In genomic region chr13:91950803-91951202, GRCh38 we compare ENCODE assay signal across 23 cellular contexts.
DNase-seq lines count a peak whose midpoint lies in the region; ATAC-seq, FAIRE-seq and TF ChIP-seq lines count a peak whose summit lies in the region.
"Had no signal": no experiment of that assay in that cellular context is flagged by ENCODE, and none has a peak within 500 bp of the region (broad histone marks: within the 10 kb centered on the region; RNA-seq: fewer than 3 reads in every experiment).

No MANE protein-coding gene starts in this region.

- TF ChIP-seq RAD21 in HepG2 (CRISPR knock-in tag; IDR thresholded peaks at IDR 0.05): no peak

- BruUV-seq in HepG2 (replicated peaks; lab: Mats Ljungman, UMichigan): no TSS peak

- DNase-seq in HepG2 (ENCODE audit: low spot score) (no peak), right lobe of liver (no peak), NCI-H748 treated with DMSO at 0.1 percent for 48 hours (lab: John Stamatoyannopoulos, UW) (peak; percentile 30), glutamatergic neuron (no peak)
- DNase-seq in activated CD8-positive, alpha-beta T cell treated with anti-CD3 and anti-CD28 coated beads, Interleukin-2, amount 10 ng/mL, durations not matched to agents 7 days and 5 days: no peak
- DNase-seq: ACHN; AML-193; BE2C; CD4-positive, alpha-beta T cell; CD8-positive, alpha-beta memory T cell; DMS 273 treated with DMSO at 0.1 percent for 48 hours; DMS79; EL; GDM1; H9 had no signal

- H3K27ac ChIP-seq in HepG2 (ENCODE audit: extremely low read length, insufficient read depth, low read length) (no peak overlapping the region), right lobe of liver (no peak overlapping the region)
- H3K27ac ChIP-seq: 22Rv1; BLaER1 treated with 17β-estradiol and CSF1 and Interleukin-3, amounts not matched to agents 10 nM and 100 nM had no signal

- H2AFZ ChIP-seq in HepG2 (ENCODE audit: low read length): no peak overlapping the region
- H2AFZ ChIP-seq: GM23338 had no signal

- FAIRE-seq in HepG2 (lab: Jason Lieb, UNC): no peak
- FAIRE-seq: GM12878, GM19239 had no signal

- no peak overlapping the region for H3K4me3 Mint-ChIP-seq in glutamatergic neuron (ENCODE audit: unreplicated experiment)
- H3K4me3 Mint-ChIP-seq in activated CD8-positive, alpha-beta T cell treated with anti-CD3 and anti-CD28 coated beads, Interleukin-2, amount 10 ng/mL, durations not matched to agents 7 days and 5 days: no peak overlapping the region
- H3K4me3 Mint-ChIP-seq: CD14-positive monocyte; CD4-positive, alpha-beta T cell; CD8-positive, alpha-beta memory T cell; GM23338; H9 had no signal

- H3K9me3 ChIP-seq in HepG2 (ENCODE audit: low read length) (no peaks in the 10 kb centered on the region), right lobe of liver (no peaks in the 10 kb centered on the region)
- H3K9me3 ChIP-seq: BE2C; BLaER1 treated with 17β-estradiol and CSF1 and Interleukin-3, amounts not matched to agents 10 nM and 100 nM had no signal

- H3K4me1 ChIP-seq in HepG2 (ENCODE audit: insufficient read depth, low read length) (no peaks in the 10 kb centered on the region), right lobe of liver (no peaks in the 10 kb centered on the region)
- H3K4me1 ChIP-seq: BE2C; BLaER1 treated with 17β-estradiol and CSF1 and Interleukin-3, amounts not matched to agents 10 nM and 100 nM had no signal

- intact Hi-C loops in HepG2 (cut with micrococcal nuclease; ENCODE audit: unreplicated experiment): no loop called here
- intact Hi-C loops in right lobe of liver (cut with DNase I): loop anchor here in 1 of 2 donors (10.0 kb wide), 1 partner anchor 114 kb away; no protein-coding TSS in a partner anchor

- CTCF ChIA-PET in HepG2 (lab: Yijun Ruan, JAX; ENCODE audit: low intra/inter-chr PET ratio, low total read pairs): no interaction called here
- CTCF ChIA-PET in activated CD8-positive, alpha-beta T cell treated with anti-CD3 and anti-CD28 coated beads, Interleukin-2, amount 10 ng/mL, durations not matched to agents 7 days and 5 days (lab: Charles Lee): no interaction called here

- H3K27me3 ChIP-seq in HepG2 (ENCODE audit: control insufficient read depth in 1 of 2, insufficient read depth in 2 of 2, low read length in 2 of 2) (no peaks in the 10 kb centered on the region), right lobe of liver (no peaks in the 10 kb centered on the region)
- H3K27me3 ChIP-seq: BE2C; BLaER1 treated with 17β-estradiol and CSF1 and Interleukin-3, amounts not matched to agents 10 nM and 100 nM had no signal

- H3K9me3 Mint-ChIP-seq in glutamatergic neuron (ENCODE audit: unreplicated experiment): peaks cover 17% of the 10 kb centered on the region
- H3K9me3 Mint-ChIP-seq in activated CD8-positive, alpha-beta T cell treated with anti-CD3 and anti-CD28 coated beads, Interleukin-2, amount 10 ng/mL, durations not matched to agents 7 days and 5 days (ENCODE audit: insufficient read depth): peaks cover 3% of the 10 kb centered on the region
- H3K9me3 Mint-ChIP-seq: CD4-positive, alpha-beta T cell; GM23338; H9 had no signal

- H3K4me3 ChIP-seq in HepG2 (replicated peaks in 1 of 3; ENCODE audit: insufficient read depth in 1 of 3, low read depth in 2 of 3, low read length in 3 of 3) (no peak overlapping the region), right lobe of liver (no peak overlapping the region)
- H3K4me3 ChIP-seq: BLaER1 treated with 17β-estradiol and CSF1 and Interleukin-3, amounts not matched to agents 10 nM and 100 nM; GM12878; GM23338 had no signal

- in situ Hi-C loops in HepG2 (cut with HindIII; ENCODE audit: extremely low pct_ligation_motif_present, low pct_unique_long_range_greater_than_20kb): loop anchor here (10.0 kb wide), 1 partner anchor 124 kb away; no protein-coding TSS in a partner anchor

- no peaks in the 10 kb centered on the region for H4K20me1 ChIP-seq in HepG2 (ENCODE audit: insufficient read depth, low read length)
- H4K20me1 ChIP-seq: BLaER1 treated with 17β-estradiol and CSF1 and Interleukin-3, amounts not matched to agents 10 nM and 100 nM had no signal

- no peaks in the 10 kb centered on the region for H3K36me3 ChIP-seq in HepG2 (replicated peaks in 1 of 2; ENCODE audit: control insufficient read depth in 1 of 2, insufficient read depth in 2 of 2, low read length in 2 of 2)
- no peaks in the 10 kb centered on the region for H3K36me3 ChIP-seq in right lobe of liver
- H3K36me3 ChIP-seq: BE2C; BLaER1 treated with 17β-estradiol and CSF1 and Interleukin-3, amounts not matched to agents 10 nM and 100 nM had no signal

- 3% methylated on average over 1 of the region's 1 CpG for WGBS in HepG2 (ENCODE audit: low lambda C conversion rate)
- WGBS in right lobe of liver (ENCODE audit: insufficient coverage, low coverage, low lambda C conversion rate, missing lambda C conversion rate): 100% methylated on average over 1 of the region's 1 CpG

- peak overlapping the region; percentile 83 for H3K27ac Mint-ChIP-seq in glutamatergic neuron (ENCODE audit: unreplicated experiment)
- no peak overlapping the region for H3K27ac Mint-ChIP-seq in activated CD8-positive, alpha-beta T cell treated with anti-CD3 and anti-CD28 coated beads, Interleukin-2, amount 10 ng/mL, durations not matched to agents 7 days and 5 days
- H3K27ac Mint-ChIP-seq: CD14-positive monocyte; CD4-positive, alpha-beta T cell; CD8-positive, alpha-beta memory T cell; GM23338; H9 had no signal

- TF ChIP-seq CTCF in HepG2 (CRISPR knock-in tag; IDR thresholded peaks at IDR 0.05): no peak
- TF ChIP-seq CTCF in right lobe of liver (IDR thresholded peaks at IDR 0.05): no peak
- TF ChIP-seq CTCF in glutamatergic neuron (IDR thresholded peaks at IDR 0.05; ENCODE audit: partially characterized antibody, unreplicated experiment): no peak

- TF ChIP-seq EP300 in HepG2 (IDR thresholded peaks at IDR 0.05; ENCODE audit: low read depth in 2 of 2, low read length in 2 of 2) (no peak), HepG2 (CRISPR knock-in tag; IDR thresholded peaks at IDR 0.05; ENCODE audit: borderline replicate concordance) (no peak)

- H3K79me2 ChIP-seq in HepG2 (ENCODE audit: insufficient read depth, low read length): no peaks in the 10 kb centered on the region

- POLR2A ChIA-PET in HepG2 (lab: Yijun Ruan, JAX): no interaction called here
- POLR2A ChIA-PET in activated CD8-positive, alpha-beta T cell treated with anti-CD3 and anti-CD28 coated beads, Interleukin-2, amount 10 ng/mL, durations not matched to agents 7 days and 5 days (lab: Charles Lee): no interaction called here

- TF ChIP-seq POLR2A in HepG2 (IDR thresholded peaks at IDR 0.05; ENCODE audit: insufficient read depth in 1 of 2, low read depth in 2 of 2, low read length in 2 of 2): no peak
- TF ChIP-seq POLR2A in right lobe of liver (IDR thresholded peaks at IDR 0.05): no peak

- no peaks in the 10 kb centered on the region for H3K36me3 Mint-ChIP-seq in glutamatergic neuron (ENCODE audit: unreplicated experiment)
- H3K36me3 Mint-ChIP-seq in activated CD8-positive, alpha-beta T cell treated with anti-CD3 and anti-CD28 coated beads, Interleukin-2, amount 10 ng/mL, durations not matched to agents 7 days and 5 days (ENCODE audit: low read depth): no peaks in the 10 kb centered on the region
- H3K36me3 Mint-ChIP-seq: CD14-positive monocyte; CD8-positive, alpha-beta memory T cell had no signal

- ATAC-seq in HepG2 (no peak), right lobe of liver (no peak), GM21723 (IDR thresholded peaks at IDR 0.05; ENCODE audit: unreplicated experiment) (no peak)
- no peak for ATAC-seq in activated CD8-positive, alpha-beta T cell treated with anti-CD3 and anti-CD28 coated beads, Interleukin-2, amount 10 ng/mL, durations not matched to agents 7 days and 5 days
- ATAC-seq: GM12878, GM23338, HCT116 had no signal

- H3K27me3 Mint-ChIP-seq in glutamatergic neuron (ENCODE audit: unreplicated experiment): peaks cover 6% of the 10 kb centered on the region
- no peaks in the 10 kb centered on the region for H3K27me3 Mint-ChIP-seq in activated CD8-positive, alpha-beta T cell treated with anti-CD3 and anti-CD28 coated beads, Interleukin-2, amount 10 ng/mL, durations not matched to agents 7 days and 5 days (ENCODE audit: low read depth)
- H3K27me3 Mint-ChIP-seq: CD4-positive, alpha-beta T cell; CD8-positive, alpha-beta memory T cell had no signal

- H3K4me1 Mint-ChIP-seq in glutamatergic neuron (ENCODE audit: low read depth, unreplicated experiment): peaks cover 47% of the 10 kb centered on the region
- H3K4me1 Mint-ChIP-seq in activated CD8-positive, alpha-beta T cell treated with anti-CD3 and anti-CD28 coated beads, Interleukin-2, amount 10 ng/mL, durations not matched to agents 7 days and 5 days (ENCODE audit: low read depth): no peaks in the 10 kb centered on the region
- H3K4me1 Mint-ChIP-seq: CD14-positive monocyte; CD8-positive, alpha-beta memory T cell had no signal

- H3K9ac ChIP-seq in HepG2 (ENCODE audit: insufficient read depth, low read depth, low read length): no peak overlapping the region
- H3K9ac ChIP-seq: BLaER1 treated with 17β-estradiol and CSF1 and Interleukin-3, amounts not matched to agents 10 nM and 100 nM had no signal

- no peak overlapping the region for H3K4me2 ChIP-seq in HepG2 (ENCODE audit: low read depth, low read length)
- H3K4me2 ChIP-seq: BLaER1 treated with 17β-estradiol and CSF1 and Interleukin-3, amounts not matched to agents 10 nM and 100 nM; GM23338 had no signal

TF ChIP-seq in HepG2, 621 proteins besides CTCF, POLR2A, EP300 and RAD21:
- TF ChIP-seq MAFF (IDR thresholded peaks at IDR 0.05; ENCODE audit: low read depth, low read length) (peak; percentile 73), NR2C2 (CRISPR knock-in tag; IDR thresholded peaks at IDR 0.05; ENCODE audit: borderline replicate concordance) (no peak), MAFK (conservative IDR thresholded peaks at IDR 0.05 in 1 of 2, IDR thresholded peaks at IDR 0.05 in 1 of 2; ENCODE audit: low read length in 2 of 2) (peak; percentile 68 to 86)
